ENCODE assay signal across 8 cellular contexts in the genomic region with DNA sequence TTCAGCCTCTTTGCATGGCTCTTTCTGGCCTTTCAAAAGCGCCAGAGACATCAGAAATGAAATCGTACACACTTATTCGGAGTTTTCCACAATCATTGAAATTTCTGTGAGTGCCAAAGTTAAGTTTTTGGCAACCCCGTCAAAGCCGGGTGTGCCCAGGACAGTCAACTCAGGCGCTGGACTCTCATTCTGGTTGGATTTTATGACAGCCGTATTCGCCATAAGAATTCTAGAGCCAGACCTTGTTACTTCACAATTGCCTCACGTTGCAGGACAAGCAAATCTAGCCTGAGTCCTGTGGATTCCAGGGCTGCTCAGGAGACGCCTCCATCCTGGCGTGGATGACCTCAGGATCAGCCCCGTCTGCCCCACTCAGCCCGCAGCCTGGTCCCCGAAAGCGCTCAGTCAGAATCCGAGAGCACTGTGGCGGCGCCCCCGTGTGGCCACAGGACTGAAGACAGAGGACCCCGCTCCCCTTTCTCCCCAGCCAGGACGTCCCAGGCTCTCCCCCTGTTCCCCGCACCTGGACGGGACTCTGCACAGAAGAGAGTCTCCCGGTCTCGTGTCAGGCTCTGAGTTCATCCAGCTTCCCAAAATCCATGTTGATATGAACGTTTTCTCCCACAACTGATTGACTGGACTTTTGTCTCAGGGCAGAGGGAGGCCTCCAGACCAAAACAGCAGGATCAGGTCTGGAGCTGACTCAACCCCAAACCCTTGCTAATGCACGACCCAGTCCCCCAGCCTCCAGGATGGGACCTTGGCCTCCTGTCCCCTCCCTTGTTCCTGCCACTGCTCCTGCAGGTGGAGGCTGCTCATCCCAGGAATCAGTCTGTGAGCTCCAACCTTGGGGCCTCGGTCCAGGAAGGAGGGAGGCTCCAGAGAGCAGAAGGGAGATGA. TPM values are rescaled to one million over a fixed set of nuclear protein-coding genes. Genes with fewer than 3 reads are reported as not detected.
DNase-seq lines count a peak whose midpoint lies in the region; ATAC-seq and TF ChIP-seq lines count a peak whose summit lies in the region.

No MANE protein-coding gene starts in this region.

- no peak overlapping the region for H3K27ac Mint-ChIP-seq in MCF 10A (ENCODE audit: low read depth, unreplicated experiment)

- H3K27ac ChIP-seq in spleen = no peak overlapping the region

- BruUV-seq in MCF 10A (replicated peaks; lab: Mats Ljungman, UMichigan) = no TSS peak

- H3K9me3 Mint-ChIP-seq in MCF 10A (ENCODE audit: unreplicated experiment) = peaks cover 10% of the 10 kb centered on the region

- peaks cover 45% of the 10 kb centered on the region for H3K27me3 Mint-ChIP-seq in MCF 10A (ENCODE audit: insufficient read depth, unreplicated experiment)

- POLR2A ChIA-PET in MCF 10A (lab: Yijun Ruan, JAX) = interaction anchor here (0.6 to 2.2 kb wide), 5 partner anchors 31 to 258 kb away, joined by 3 to 15 read pairs (median 4); no protein-coding TSS in a partner anchor

- TF ChIP-seq CTCF in MCF 10A (IDR thresholded peaks at IDR 0.05; ENCODE audit: unreplicated experiment) = peak; percentile 82
- TF ChIP-seq CTCF in spleen (IDR thresholded peaks at IDR 0.05 in 8 of 11, conservative IDR thresholded peaks at IDR 0.05 in 3 of 11) = peak; percentile 64 to 91 (median 82)

- no peak for ATAC-seq in GM18517 (IDR thresholded peaks at IDR 0.05; ENCODE audit: unreplicated experiment)

- peak overlapping the region in 1 of 8 donors; percentile 31 for H3K4me3 ChIP-seq in spleen

- H3K9me3 ChIP-seq in spleen = peaks cover 0 to 15% (median 13%) of the 10 kb centered on the region in 8 donors

- H3K4me1 Mint-ChIP-seq in MCF 10A (ENCODE audit: insufficient read depth, unreplicated experiment) = no peaks in the 10 kb centered on the region

- no peaks in the 10 kb centered on the region for H3K36me3 ChIP-seq in spleen

- peaks cover 0 to 19% (median 0%) of the 10 kb centered on the region in 7 donors for H3K27me3 ChIP-seq in spleen (replicated peaks in 1 of 7)

- H3K36me3 Mint-ChIP-seq in MCF 10A (ENCODE audit: insufficient read depth, unreplicated experiment) = no peaks in the 10 kb centered on the region

- intact Hi-C loops in MCF 10A (cut with micrococcal nuclease) (loop anchor here (1.0 kb wide), 1 partner anchor 44 kb away; no protein-coding TSS in a partner anchor), spleen (cut with DNase I; ENCODE audit: low total_unique reads) (loop anchor here (5.0 kb wide), 1 partner anchor 44 kb away; no protein-coding TSS in a partner anchor)

- H3K4me3 Mint-ChIP-seq in MCF 10A (ENCODE audit: unreplicated experiment) = peak overlapping the region; percentile 4

- no peak for TF ChIP-seq POLR2A in spleen (IDR thresholded peaks at IDR 0.05)

- DNase-seq in EH (ENCODE audit: low read depth) = peak; percentile 73
- DNase-seq in HUDEP-2 (lab: John Stamatoyannopoulos, UW; ENCODE audit: unreplicated experiment in 76 of 76) = peak in 64 of 76 experiments; percentile 12 to 78 (median 50)
- DNase-seq in T-helper 9 cell = peak; percentile 82
- peak; percentile 72 for DNase-seq in MCF 10A (ENCODE audit: unreplicated experiment)
- DNase-seq in iPS-NIHi7 (ENCODE audit: extremely low spot score) = peak; percentile 94
- peak; percentile 96 for DNase-seq in spleen
- DNase-seq in NCI-H2171 treated with DMSO at 0.1 percent for 48 hours (lab: John Stamatoyannopoulos, UW) = no peak

- CTCF ChIA-PET in MCF 10A (lab: Yijun Ruan, JAX) = interaction anchor here (0.6 to 2.3 kb wide), 24 partner anchors 10 to 741 kb away, joined by 3 to 18 read pairs (median 4); partner anchors contain the start of gene MICA

- H3K4me1 ChIP-seq in spleen = peaks cover 0 to 12% (median 8%) of the 10 kb centered on the region in 6 donors

- 19 to 33% (median 22%) methylated on average over 17 to 28 of the region's 28 CpGs for WGBS in spleen, 5 donors

RNA-seq across cellular contexts. Expression of gene MICA, which starts 38.2 kb away (rescaled TPM):
- total RNA-seq in MCF 10A (2022) = 17.9 and 18.0 TPM in 2 replicates
- 10 to 100 TPM; 14.6 to 19.7 (median 15.2) TPM for total RNA-seq in spleen
- 10 to 100 TPM in 2 of 3 donors, 1 to 10 TPM in 1; 7.8 to 27.4 (median 17.0) TPM for polyA plus RNA-seq in spleen

RNA-seq across cellular contexts. Expression of gene MICB, which starts 56.3 kb away (rescaled TPM):
- 4.3 and 7.6 TPM in 2 replicates for total RNA-seq in MCF 10A (2022)
- 10 to 100 TPM; 13.8 to 21.4 (median 15.0) TPM for total RNA-seq in spleen
- polyA plus RNA-seq in spleen = 1 to 10 TPM; 6.9 to 8.3 (median 6.9) TPM
